ENCODE assay signal across 18 cellular contexts in the genomic region with DNA sequence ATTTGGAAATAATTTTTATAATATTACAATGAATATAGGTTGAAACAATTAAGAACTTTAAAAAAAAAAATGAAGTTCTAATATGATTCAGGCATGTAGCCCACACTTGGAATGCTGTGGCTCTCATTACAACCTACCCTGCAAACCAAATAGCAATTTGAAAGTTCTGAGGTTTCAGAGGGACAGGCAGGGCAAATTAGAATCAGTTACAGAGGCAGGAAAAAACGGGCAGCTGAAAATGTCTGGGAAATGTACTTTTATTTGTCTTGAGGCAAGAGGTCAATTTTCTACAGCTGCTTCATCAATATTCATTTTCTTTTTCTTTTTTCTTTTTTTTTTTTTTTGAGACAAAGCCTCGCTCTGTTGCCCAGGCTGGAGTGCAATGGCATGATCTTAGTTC.
A peak's percentile ranks its signal among the peaks of the same experiment; 100 is the strongest.
DNase-seq lines count a peak whose midpoint lies in the region; ATAC-seq and TF ChIP-seq lines count a peak whose summit lies in the region.
"Had no signal": no experiment of that assay in that cellular context is flagged by ENCODE, and none has a peak within 500 bp of the region (broad histone marks: within the 10 kb centered on the region; RNA-seq: fewer than 3 reads in every experiment).

No MANE protein-coding gene starts in this region.

- H3K27me3 ChIP-seq in heart left ventricle (no peaks in the 10 kb centered on the region), spleen (replicated peaks in 1 of 7) (no peaks in the 10 kb centered on the region), MG63 (no peaks in the 10 kb centered on the region)
- H3K27me3 ChIP-seq: colonic mucosa, esophagus muscularis mucosa, tibial nerve had no signal

- intact Hi-C loops in heart left ventricle (cut with DNase I) (loop anchor here in 5 of 10 donors (5.0 to 10.0 kb wide), 4 partner anchors 93 to 236 kb away; a partner anchor contains a TSS), left cardiac atrium (cut with DNase I) (no loop called here), spleen (cut with DNase I; ENCODE audit: low total_unique reads) (no loop called here)

- no peak for DNase-seq in heart left ventricle
- no peak for DNase-seq in left cardiac atrium
- no peak for DNase-seq in epithelial cell of prostate (ENCODE audit: low read depth, low spot score)
- no peak for DNase-seq in spleen
- DNase-seq in stimulated activated naive CD4-positive, alpha-beta T cell treated with Interleukin-2 at 50 U/mL for 16 hours (lab: John Stamatoyannopoulos, UW), result no peak
- no peak for DNase-seq in MG63
- DNase-seq in NCI-H1930 (lab: John Stamatoyannopoulos, UW), result no peak
- DNase-seq: activated CD4-positive, CD25-positive, alpha-beta regulatory T cell; activated naive CD4-positive, alpha-beta T cell treated with anti-CD3 and anti-CD28 coated beads, Interleukin-2, amount 10 ng/mL, durations not matched to agents 7 days and 5 days; colonic mucosa; GDM1; naive thymus-derived CD4-positive, alpha-beta T cell; NCI-H187; NCI-H510A; psoas muscle had no signal

- TF ChIP-seq POLR2A in heart left ventricle (IDR thresholded peaks at IDR 0.05) (no peak), spleen (IDR thresholded peaks at IDR 0.05) (no peak)

- H3K27ac ChIP-seq in heart left ventricle (peak overlapping the region; percentile 9 to 85 (median 61)), epithelial cell of prostate (peak overlapping the region; percentile 82), spleen (peak overlapping the region in 5 of 8 donors; percentile 14 to 92 (median 86))
- H3K27ac ChIP-seq: colonic mucosa, psoas muscle had no signal

- TF ChIP-seq CTCF in heart left ventricle (IDR thresholded peaks at IDR 0.05) (no peak), spleen (IDR thresholded peaks at IDR 0.05 in 8 of 11, conservative IDR thresholded peaks at IDR 0.05 in 3 of 11) (no peak)

- H3K4me3 ChIP-seq in heart left ventricle (no peak overlapping the region), spleen (no peak overlapping the region), MG63 (no peak overlapping the region)
- H3K4me3 ChIP-seq: colonic mucosa, esophagus muscularis mucosa, psoas muscle, tibial nerve had no signal

- 73 to 91% (median 86%) methylated on average over 2 of the region's 2 CpGs for WGBS in heart left ventricle, 4 donors
- 65 to 94% (median 87%) methylated on average over 2 of the region's 2 CpGs for WGBS in spleen, 5 donors

- H3K4me1 ChIP-seq in heart left ventricle, result peaks cover 2 to 99% (median 55%) of the 10 kb centered on the region in 12 donors
- H3K4me1 ChIP-seq in spleen, result peaks cover 59 to 100% (median 97%) of the 10 kb centered on the region in 6 donors
- H3K4me1 ChIP-seq: colonic mucosa had no signal

- H3K36me3 ChIP-seq in heart left ventricle (no peaks in the 10 kb centered on the region), spleen (no peaks in the 10 kb centered on the region), MG63 (no peaks in the 10 kb centered on the region)
- H3K36me3 ChIP-seq: colonic mucosa, esophagus muscularis mucosa, tibial nerve had no signal

- ATAC-seq in heart left ventricle (no peak), left cardiac atrium (no peak), SK-N-SH treated with all-trans-retinoic acid at 6 μM for 48 hours (peak; percentile 40)
- ATAC-seq: naive thymus-derived CD4-positive, alpha-beta T cell; psoas muscle had no signal

- H3K9me3 ChIP-seq in heart left ventricle (no peaks in the 10 kb centered on the region), spleen (no peaks in the 10 kb centered on the region), MG63 (no peaks in the 10 kb centered on the region)
- H3K9me3 ChIP-seq: colonic mucosa, esophagus muscularis mucosa, psoas muscle, tibial nerve had no signal

TF ChIP-seq in SK-N-SH treated with all-trans-retinoic acid at 6 μM for 48 hours, 23 proteins besides CTCF, POLR2A, EP300 and RAD21:
- TF ChIP-seq BACH2 (CRISPR knock-in tag; IDR thresholded peaks at IDR 0.05; ENCODE audit: borderline replicate concordance), result no peak
- TF ChIP-seq, protein P1, sequence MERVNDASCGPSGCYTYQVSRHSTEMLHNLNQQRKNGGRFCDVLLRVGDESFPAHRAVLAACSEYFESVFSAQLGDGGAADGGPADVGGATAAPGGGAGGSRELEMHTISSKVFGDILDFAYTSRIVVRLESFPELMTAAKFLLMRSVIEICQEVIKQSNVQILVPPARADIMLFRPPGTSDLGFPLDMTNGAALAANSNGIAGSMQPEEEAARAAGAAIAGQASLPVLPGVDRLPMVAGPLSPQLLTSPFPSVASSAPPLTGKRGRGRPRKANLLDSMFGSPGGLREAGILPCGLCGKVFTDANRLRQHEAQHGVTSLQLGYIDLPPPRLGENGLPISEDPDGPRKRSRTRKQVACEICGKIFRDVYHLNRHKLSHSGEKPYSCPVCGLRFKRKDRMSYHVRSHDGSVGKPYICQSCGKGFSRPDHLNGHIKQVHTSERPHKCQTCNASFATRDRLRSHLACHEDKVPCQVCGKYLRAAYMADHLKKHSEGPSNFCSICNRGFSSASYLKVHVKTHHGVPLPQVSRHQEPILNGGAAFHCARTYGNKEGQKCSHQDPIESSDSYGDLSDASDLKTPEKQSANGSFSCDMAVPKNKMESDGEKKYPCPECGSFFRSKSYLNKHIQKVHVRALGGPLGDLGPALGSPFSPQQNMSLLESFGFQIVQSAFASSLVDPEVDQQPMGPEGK (CRISPR knock-in tag; IDR thresholded peaks at IDR 0.05; ENCODE audit: borderline replicate concordance), result no peak
- TF ChIP-seq PPARA (CRISPR knock-in tag; IDR thresholded peaks at IDR 0.05; ENCODE audit: borderline replicate concordance), result no peak
- TF ChIP-seq CSDC2 (CRISPR knock-in tag; IDR thresholded peaks at IDR 0.05), result no peak
- TF ChIP-seq ZNF8 (CRISPR knock-in tag; IDR thresholded peaks at IDR 0.05), result no peak
- TF ChIP-seq ISL1 (CRISPR knock-in tag; IDR thresholded peaks at IDR 0.05), result no peak
- no peak for TF ChIP-seq ZFP3 (CRISPR knock-in tag; IDR thresholded peaks at IDR 0.05)
- TF ChIP-seq GLIS3 (CRISPR knock-in tag; IDR thresholded peaks at IDR 0.05), result no peak
- no peak for TF ChIP-seq ZNF565 (CRISPR knock-in tag; conservative IDR thresholded peaks at IDR 0.05; ENCODE audit: low read depth)
- no peak for TF ChIP-seq ESRRG (CRISPR knock-in tag; IDR thresholded peaks at IDR 0.05)
- TF ChIP-seq, protein P2, sequence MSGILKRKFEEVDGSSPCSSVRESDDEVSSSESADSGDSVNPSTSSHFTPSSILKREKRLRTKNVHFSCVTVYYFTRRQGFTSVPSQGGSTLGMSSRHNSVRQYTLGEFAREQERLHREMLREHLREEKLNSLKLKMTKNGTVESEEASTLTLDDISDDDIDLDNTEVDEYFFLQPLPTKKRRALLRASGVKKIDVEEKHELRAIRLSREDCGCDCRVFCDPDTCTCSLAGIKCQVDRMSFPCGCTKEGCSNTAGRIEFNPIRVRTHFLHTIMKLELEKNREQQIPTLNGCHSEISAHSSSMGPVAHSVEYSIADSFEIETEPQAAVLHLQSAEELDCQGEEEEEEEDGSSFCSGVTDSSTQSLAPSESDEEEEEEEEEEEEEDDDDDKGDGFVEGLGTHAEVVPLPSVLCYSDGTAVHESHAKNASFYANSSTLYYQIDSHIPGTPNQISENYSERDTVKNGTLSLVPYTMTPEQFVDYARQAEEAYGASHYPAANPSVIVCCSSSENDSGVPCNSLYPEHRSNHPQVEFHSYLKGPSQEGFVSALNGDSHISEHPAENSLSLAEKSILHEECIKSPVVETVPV (CRISPR knock-in tag; IDR thresholded peaks at IDR 0.05), result no peak
- TF ChIP-seq, protein P3, sequence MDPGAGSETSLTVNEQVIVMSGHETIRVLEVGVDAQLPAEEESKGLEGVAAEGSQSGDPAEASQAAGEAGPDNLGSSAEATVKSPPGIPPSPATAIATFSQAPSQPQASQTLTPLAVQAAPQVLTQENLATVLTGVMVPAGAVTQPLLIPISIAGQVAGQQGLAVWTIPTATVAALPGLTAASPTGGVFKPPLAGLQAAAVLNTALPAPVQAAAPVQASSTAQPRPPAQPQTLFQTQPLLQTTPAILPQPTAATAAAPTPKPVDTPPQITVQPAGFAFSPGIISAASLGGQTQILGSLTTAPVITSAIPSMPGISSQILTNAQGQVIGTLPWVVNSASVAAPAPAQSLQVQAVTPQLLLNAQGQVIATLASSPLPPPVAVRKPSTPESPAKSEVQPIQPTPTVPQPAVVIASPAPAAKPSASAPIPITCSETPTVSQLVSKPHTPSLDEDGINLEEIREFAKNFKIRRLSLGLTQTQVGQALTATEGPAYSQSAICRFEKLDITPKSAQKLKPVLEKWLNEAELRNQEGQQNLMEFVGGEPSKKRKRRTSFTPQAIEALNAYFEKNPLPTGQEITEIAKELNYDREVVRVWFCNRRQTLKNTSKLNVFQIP (CRISPR knock-in tag; IDR thresholded peaks at IDR 0.05; ENCODE audit: borderline replicate concordance, low read depth), result no peak
- TF ChIP-seq ZC3H10 (CRISPR knock-in tag; IDR thresholded peaks at IDR 0.05), result no peak
- TF ChIP-seq RARB (CRISPR knock-in tag; IDR thresholded peaks at IDR 0.05), result no peak
- TF ChIP-seq ARNTL (CRISPR knock-in tag; IDR thresholded peaks at IDR 0.05; ENCODE audit: borderline replicate concordance, low read depth), result no peak
